ENCODE assay signal across 7 cellular contexts in the genomic region with DNA sequence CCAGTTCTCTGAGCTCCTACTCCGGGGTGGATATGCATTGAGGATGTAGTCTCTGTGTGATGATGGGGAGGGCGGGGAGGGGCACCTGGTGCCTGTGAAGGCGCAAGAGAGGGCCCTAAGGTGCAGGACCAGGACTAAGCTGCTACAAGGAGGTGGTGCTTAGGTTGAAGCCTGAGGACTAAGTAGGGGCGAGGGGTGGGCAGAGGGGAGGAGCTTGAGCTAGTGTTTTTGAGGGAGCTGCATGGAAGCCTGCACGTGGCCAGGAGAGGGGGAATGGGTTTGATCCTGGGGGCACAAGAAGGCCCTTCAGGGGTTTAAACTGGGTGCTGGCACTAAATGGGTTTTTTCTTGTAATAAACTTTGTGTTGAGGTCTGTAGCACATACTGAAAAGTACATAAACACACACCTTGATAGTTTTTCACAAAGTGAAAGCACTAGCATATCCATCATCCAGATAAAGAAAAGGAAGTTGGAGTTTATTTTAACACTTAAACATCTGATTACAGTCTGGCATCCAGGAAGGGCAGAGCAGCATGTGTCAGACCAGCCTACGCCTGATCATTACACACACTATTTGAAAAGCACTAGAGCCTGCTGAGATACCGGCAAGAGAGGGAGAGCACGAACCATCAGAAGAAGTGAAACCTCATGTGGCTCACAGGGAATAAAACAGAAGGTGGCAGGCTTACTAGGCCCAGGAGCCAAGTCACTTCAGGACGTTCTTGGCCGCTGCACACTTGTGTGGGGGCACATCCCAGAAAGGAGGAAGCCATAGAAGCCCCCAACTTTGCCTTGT.
DNase-seq lines count a peak whose midpoint lies in the region; ATAC-seq and TF ChIP-seq lines count a peak whose summit lies in the region.

No MANE protein-coding gene starts in this region.

- no peaks in the 10 kb centered on the region for H3K9me3 ChIP-seq in osteoblast (ENCODE audit: low read depth, low read length)
- no peaks in the 10 kb centered on the region for H3K9me3 ChIP-seq in spleen

- H3K36me3 Mint-ChIP-seq in dendritic cell treated with granulocyte-macrophage colony-stimulating factor and Interleukin-4, amounts not matched to agents 40 ng/mL and 50 ng/mL, for 4 days (ENCODE audit: low read depth): peaks cover 34% of the 10 kb centered on the region
- peaks cover 16% of the 10 kb centered on the region for H3K36me3 Mint-ChIP-seq in Calu3 (ENCODE audit: insufficient read depth, unreplicated experiment)

- peak; percentile 73 for DNase-seq in osteoblast (ENCODE audit: insufficient read length, low spot score, missing footprints)
- no peak for DNase-seq in spleen
- DNase-seq in Calu3: no peak
- no peak for DNase-seq in globus pallidus (ENCODE audit: low spot score)

- peaks cover 2% of the 10 kb centered on the region for H3K36me3 ChIP-seq in osteoblast (ENCODE audit: insufficient read depth, low read length)
- H3K36me3 ChIP-seq in spleen: peaks cover 0 to 38% (median 8%) of the 10 kb centered on the region in 6 donors

- H4K20me1 ChIP-seq in osteoblast (ENCODE audit: insufficient read depth, low read length): no peaks in the 10 kb centered on the region

- H3K27ac ChIP-seq in osteoblast (ENCODE audit: low read depth, low read length) (no peak overlapping the region), spleen (peak overlapping the region in 1 of 8 donors; percentile 7)

- H3K4me1 ChIP-seq in osteoblast (ENCODE audit: insufficient read depth, low read length) (no peaks in the 10 kb centered on the region), spleen (peaks cover 0 to 24% (median 17%) of the 10 kb centered on the region in 6 donors)

- intact Hi-C loops in dendritic cell treated with granulocyte-macrophage colony-stimulating factor and Interleukin-4, amounts not matched to agents 40 ng/mL and 50 ng/mL, for 4 days (cut with micrococcal nuclease): no loop called here
- intact Hi-C loops in spleen (cut with DNase I; ENCODE audit: low total_unique reads): no loop called here
- intact Hi-C loops in Calu3 (cut with micrococcal nuclease; ENCODE audit: unreplicated experiment): no loop called here

- CTCF ChIA-PET in Calu3 (lab: Charles Lee): no interaction called here

- H3K27me3 Mint-ChIP-seq in dendritic cell treated with granulocyte-macrophage colony-stimulating factor and Interleukin-4, amounts not matched to agents 40 ng/mL and 50 ng/mL, for 4 days: no peaks in the 10 kb centered on the region
- H3K27me3 Mint-ChIP-seq in Calu3 (ENCODE audit: unreplicated experiment): no peaks in the 10 kb centered on the region

- ATAC-seq in GM18502 (IDR thresholded peaks at IDR 0.05; ENCODE audit: poor library complexity, unreplicated experiment) (peak; percentile 65), HG03558 (IDR thresholded peaks at IDR 0.05; ENCODE audit: extremely low read depth, unreplicated experiment) (peak; percentile 59)

- H3K4me1 Mint-ChIP-seq in dendritic cell treated with granulocyte-macrophage colony-stimulating factor and Interleukin-4, amounts not matched to agents 40 ng/mL and 50 ng/mL, for 4 days (ENCODE audit: low read depth): peaks cover 24% of the 10 kb centered on the region
- H3K4me1 Mint-ChIP-seq in Calu3 (ENCODE audit: low read depth, unreplicated experiment): no peaks in the 10 kb centered on the region

- H2AFZ ChIP-seq in osteoblast (ENCODE audit: low read length): no peak overlapping the region

- no TSS peak for BruUV-seq in Calu3 (replicated peaks; lab: Mats Ljungman, UMichigan)

- H3K27ac Mint-ChIP-seq in dendritic cell treated with granulocyte-macrophage colony-stimulating factor and Interleukin-4, amounts not matched to agents 40 ng/mL and 50 ng/mL, for 4 days: peak overlapping the region; percentile 66
- H3K27ac Mint-ChIP-seq in Calu3 (ENCODE audit: unreplicated experiment): no peak overlapping the region

- TF ChIP-seq POLR2A in spleen (IDR thresholded peaks at IDR 0.05): no peak

- H3K9me3 Mint-ChIP-seq in dendritic cell treated with granulocyte-macrophage colony-stimulating factor and Interleukin-4, amounts not matched to agents 40 ng/mL and 50 ng/mL, for 4 days: no peaks in the 10 kb centered on the region
- no peaks in the 10 kb centered on the region for H3K9me3 Mint-ChIP-seq in Calu3 (ENCODE audit: low read depth, unreplicated experiment)

- H3K4me2 ChIP-seq in osteoblast (ENCODE audit: insufficient read depth, low read length): no peak overlapping the region

- H3K27me3 ChIP-seq in osteoblast (ENCODE audit: insufficient read depth, low read length): no peaks in the 10 kb centered on the region
- H3K27me3 ChIP-seq in spleen (replicated peaks in 1 of 7): no peaks in the 10 kb centered on the region

- H3K4me3 Mint-ChIP-seq in dendritic cell treated with granulocyte-macrophage colony-stimulating factor and Interleukin-4, amounts not matched to agents 40 ng/mL and 50 ng/mL, for 4 days: no peak overlapping the region
- no peak overlapping the region for H3K4me3 Mint-ChIP-seq in Calu3 (ENCODE audit: low read depth, unreplicated experiment)

- H3K79me2 ChIP-seq in osteoblast (ENCODE audit: insufficient read depth, low read length): no peaks in the 10 kb centered on the region

- TF ChIP-seq CTCF in osteoblast (IDR thresholded peaks at IDR 0.05; ENCODE audit: extremely low read depth, low read depth, low read length) (no peak), spleen (IDR thresholded peaks at IDR 0.05 in 8 of 11, conservative IDR thresholded peaks at IDR 0.05 in 3 of 11) (no peak), Calu3 (IDR thresholded peaks at IDR 0.05; ENCODE audit: unreplicated experiment) (no peak)

- WGBS in spleen, 5 donors: 49 to 61% (median 53%) methylated on average over 10 of the region's 10 CpGs

- H3K4me3 ChIP-seq in osteoblast (ENCODE audit: insufficient read depth, low read length): no peak overlapping the region
- no peak overlapping the region for H3K4me3 ChIP-seq in spleen
